8 cellular contexts compared by ENCODE assay signal in the genomic region with DNA sequence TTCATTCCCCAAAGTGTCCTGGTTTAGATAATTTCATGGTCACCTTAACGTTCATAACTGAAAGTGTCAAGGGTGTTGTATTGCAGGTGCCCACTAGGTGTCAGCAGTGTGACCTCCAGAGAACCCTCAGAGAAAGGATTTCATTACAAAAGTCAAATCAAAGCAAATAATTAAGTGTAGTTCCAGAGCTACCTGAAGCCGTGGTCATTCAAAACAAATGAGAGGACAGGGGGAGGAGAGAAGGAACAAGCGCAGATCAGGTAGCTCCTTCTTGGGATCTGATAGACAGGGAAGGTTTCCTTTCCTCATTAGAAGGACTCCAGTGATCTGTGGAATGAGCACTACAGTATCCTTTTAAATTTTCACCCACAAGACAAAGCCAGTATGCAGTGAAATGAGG. TPM values are rescaled to one million over a fixed set of nuclear protein-coding genes. Genes with fewer than 3 reads are reported as not detected.
DNase-seq lines count a peak whose midpoint lies in the region; ATAC-seq and TF ChIP-seq lines count a peak whose summit lies in the region.

A gene with protein sequence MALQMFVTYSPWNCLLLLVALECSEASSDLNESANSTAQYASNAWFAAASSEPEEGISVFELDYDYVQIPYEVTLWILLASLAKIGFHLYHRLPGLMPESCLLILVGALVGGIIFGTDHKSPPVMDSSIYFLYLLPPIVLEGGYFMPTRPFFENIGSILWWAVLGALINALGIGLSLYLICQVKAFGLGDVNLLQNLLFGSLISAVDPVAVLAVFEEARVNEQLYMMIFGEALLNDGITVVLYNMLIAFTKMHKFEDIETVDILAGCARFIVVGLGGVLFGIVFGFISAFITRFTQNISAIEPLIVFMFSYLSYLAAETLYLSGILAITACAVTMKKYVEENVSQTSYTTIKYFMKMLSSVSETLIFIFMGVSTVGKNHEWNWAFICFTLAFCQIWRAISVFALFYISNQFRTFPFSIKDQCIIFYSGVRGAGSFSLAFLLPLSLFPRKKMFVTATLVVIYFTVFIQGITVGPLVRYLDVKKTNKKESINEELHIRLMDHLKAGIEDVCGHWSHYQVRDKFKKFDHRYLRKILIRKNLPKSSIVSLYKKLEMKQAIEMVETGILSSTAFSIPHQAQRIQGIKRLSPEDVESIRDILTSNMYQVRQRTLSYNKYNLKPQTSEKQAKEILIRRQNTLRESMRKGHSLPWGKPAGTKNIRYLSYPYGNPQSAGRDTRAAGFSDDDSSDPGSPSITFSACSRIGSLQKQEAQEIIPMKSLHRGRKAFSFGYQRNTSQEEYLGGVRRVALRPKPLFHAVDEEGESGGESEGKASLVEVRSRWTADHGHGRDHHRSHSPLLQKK (plus strand): TSS at position 207 of the 400 bp plus-strand sequence. CDS start 534 bp downstream, outside the sequence.

- TF ChIP-seq CTCF in HFF-Myc (IDR thresholded peaks at IDR 0.05; ENCODE audit: low read depth, low read length, missing control alignments): peak; percentile 87
- TF ChIP-seq CTCF in fibroblast of villous mesenchyme (IDR thresholded peaks at IDR 0.05; ENCODE audit: insufficient read depth, low read depth, low read length): peak; percentile 93

- peak; percentile 3 for DNase-seq in NCI-H2107 treated with DMSO at 0.1 percent for 48 hours (lab: John Stamatoyannopoulos, UW; ENCODE audit: unreplicated experiment)
- DNase-seq in NCI-H2107 (lab: John Stamatoyannopoulos, UW): no peak
- DNase-seq in HFF-Myc (ENCODE audit: extremely low read depth, low read depth): peak; percentile 14
- DNase-seq in NCI-H526 treated with DMSO at 0.1 percent for 48 hours (lab: John Stamatoyannopoulos, UW): peak; percentile 55
- peak; percentile 18 for DNase-seq in activated T-cell treated with anti-CD3 and anti-CD28 coated beads for 1 hour (ENCODE audit: low read depth)
- peak; percentile 47 for DNase-seq in fibroblast of villous mesenchyme (ENCODE audit: low read depth)
- DNase-seq in pulmonary artery endothelial cell (ENCODE audit: low read depth, low spot score): peak; percentile 4

- no peak for ATAC-seq in HG03039 (IDR thresholded peaks at IDR 0.05; ENCODE audit: unreplicated experiment)

- H3K4me3 ChIP-seq in HFF-Myc (replicated peaks; ENCODE audit: low read depth, low read length) (no peak within 1 kb of the TSS), fibroblast of villous mesenchyme (ENCODE audit: low read depth, low read length) (no peak within 1 kb of the TSS)

RNA-seq across cellular contexts. Expression of the gene that starts here (rescaled TPM):
- total RNA-seq in fibroblast of villous mesenchyme (under 0.01 TPM in 1 of 2 replicates, not detected in the other), pulmonary artery endothelial cell (not detected in 2 replicates)

Comparison
In these comparisons a context has a peak if more than half of its experiments do, and no peak if none do; other contexts are left out.
1. Peak in DNase-seq in fibroblast of villous mesenchyme; RNA of the gene not detected or under 1 TPM.
2. Peak in DNase-seq in pulmonary artery endothelial cell; RNA of the gene not detected or under 1 TPM.